ENCODE assay signal across 17 cellular contexts in genomic region chr10:66349726-66350125, GRCh38.
"Had no signal": no experiment of that assay in that cellular context is flagged by ENCODE, and none has a peak within 500 bp of the region (broad histone marks: within the 10 kb centered on the region; RNA-seq: fewer than 3 reads in every experiment).

No MANE protein-coding gene starts in this region.

- H3K36me3 ChIP-seq: thyroid gland, vagina had no signal

- H3K27me3 ChIP-seq: thyroid gland, vagina had no signal

- H3K4me3 ChIP-seq: thyroid gland, vagina had no signal

- H3K9me3 ChIP-seq: thyroid gland, vagina had no signal

- DNase-seq: activated CD4-positive, alpha-beta T cell treated with anti-CD3 and anti-CD28 coated beads for 1 hour; activated CD4-positive, alpha-beta T cell treated with anti-CD3 and anti-CD28 coated beads, Interleukin-2, amount 50 U/mL, for 48 hours; activated CD8-positive, alpha-beta memory T cell treated with anti-CD3 and anti-CD28 coated beads, Interleukin-2, amount 10 ng/mL, durations not matched to agents 7 days and 5 days; activated gamma-delta T cell treated with Interleukin-2 at 50 U/mL for 16 hours; activated naive CD8-positive, alpha-beta T cell treated with anti-CD3 and anti-CD28 coated beads for 36 hours; activated T-cell treated with anti-CD3 and anti-CD28 coated beads, Interleukin-2, amount 50 U/mL, for 48 hours; aorta; effector memory CD8-positive, alpha-beta T cell; erythroblast; immature natural killer cell; natural killer cell; nucleus accumbens; right cardiac atrium; thyroid gland had no signal

- ATAC-seq: activated CD8-positive, alpha-beta memory T cell treated with anti-CD3 and anti-CD28 coated beads, Interleukin-2, amount 10 ng/mL, durations not matched to agents 7 days and 5 days; effector memory CD8-positive, alpha-beta T cell; left lobe of liver; natural killer cell; right cardiac atrium; stimulated activated effector memory CD8-positive, alpha-beta T cell treated with anti-CD3 and anti-CD28 coated beads, Interleukin-12 subunit alpha, Interleukin-12 subunit beta, amount 100 ng/mL, for 72 hours had no signal

- H3K4me1 ChIP-seq: thyroid gland, vagina had no signal

- H3K27ac ChIP-seq: thyroid gland, vagina had no signal
